Comparison of ENCODE assay signal across 29 cellular contexts in the genomic region with DNA sequence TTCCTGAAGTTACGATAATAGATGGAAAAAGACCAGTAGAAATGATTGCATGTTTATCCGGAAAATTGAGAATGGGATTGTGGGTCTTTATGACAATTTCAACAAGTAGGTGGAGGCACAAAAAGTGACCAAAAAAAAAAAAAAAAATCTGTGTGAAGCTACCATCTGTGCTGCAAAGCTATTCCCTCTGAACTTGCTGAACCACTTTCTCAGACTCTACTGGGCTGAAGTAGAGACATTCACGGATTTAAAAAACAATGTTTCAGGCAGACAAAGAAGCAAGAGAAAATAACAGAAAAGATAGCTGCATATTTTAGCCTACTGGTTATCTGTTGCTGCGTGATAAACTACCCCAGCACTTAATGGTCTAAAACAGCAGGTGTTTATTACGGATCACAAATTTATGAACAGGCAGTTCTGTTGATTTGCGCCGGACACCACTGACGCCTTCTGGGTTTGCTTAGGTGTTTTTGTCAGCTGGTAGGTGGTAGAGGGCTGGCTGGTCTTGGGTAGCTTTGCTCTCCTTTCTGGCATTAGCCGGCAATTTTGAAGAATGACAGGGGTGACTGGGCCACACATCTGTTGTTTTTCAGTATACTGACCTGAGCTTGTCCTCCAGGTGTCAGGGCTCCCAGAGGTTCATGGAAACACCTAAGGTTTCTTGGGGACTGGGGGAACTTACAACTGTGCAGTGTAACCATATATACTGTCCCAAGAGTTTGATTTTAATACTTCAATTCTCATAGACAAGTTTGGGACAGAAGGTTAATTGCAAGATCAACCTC.
"Had no signal": no experiment of that assay in that cellular context is flagged by ENCODE, and none has a peak within 500 bp of the region (broad histone marks: within the 10 kb centered on the region; RNA-seq: fewer than 3 reads in every experiment).

No MANE protein-coding gene starts in this region.

- H3K4me1 ChIP-seq: parathyroid adenoma, psoas muscle, right lobe of liver, sigmoid colon, stomach, tibial nerve, upper lobe of left lung, vagina had no signal

- H3K4me1 Mint-ChIP-seq: stimulated activated effector memory CD8-positive, alpha-beta T cell treated with anti-CD3 and anti-CD28 coated beads, Interleukin-12 subunit alpha, Interleukin-12 subunit beta, amount 100 ng/mL, for 72 hours; stimulated activated naive B cell treated with anti-CD40 and anti-IgM and Interleukin-4, amounts not matched to agents 10 μg/mL and 1 μg/mL and 100 μg/mL, for 72 hours had no signal

- H3K27ac ChIP-seq: neutrophil, parathyroid adenoma, psoas muscle, right lobe of liver, sigmoid colon, stomach, thoracic aorta, thyroid gland, tibial nerve, upper lobe of left lung, vagina had no signal

- DNase-seq: nephron progenitor cell; nucleus accumbens; posterior cingulate gyrus; psoas muscle; right cardiac atrium; right lobe of liver; sigmoid colon; small intestine; stimulated activated CD4-positive, alpha-beta T cell treated with anti-CD3 and anti-CD28 coated beads, Interleukin-15, amount 100 ng/mL, for 24 hours; stimulated activated CD4-positive, alpha-beta T cell treated with anti-CD3 and anti-CD28 coated beads, Interleukin-2, amount 100 ng/mL, for 24 hours; stimulated activated CD4-positive, alpha-beta T cell treated with anti-CD3 and anti-CD28 coated beads, Interleukin-2, amount 100 ng/mL, for 48 hours; stimulated activated CD4-positive, alpha-beta T cell treated with anti-CD3 and anti-CD28 coated beads, Interleukin-4, amount 100 ng/mL, for 24 hours; stimulated activated naive B cell treated with anti-CD40 and anti-IgM and Interleukin-4, amounts not matched to agents 10 μg/mL and 1 μg/mL and 100 μg/mL, for 72 hours; stimulated activated naive CD4-positive, alpha-beta T cell treated with Interleukin-2 at 50 U/mL for 16 hours; stomach; thyroid gland; trophoblast cell; upper lobe of left lung had no signal

- H3K9me3 ChIP-seq: neutrophil, psoas muscle, right lobe of liver, sigmoid colon, thoracic aorta, thyroid gland, tibial nerve, upper lobe of left lung, vagina had no signal

- H3K4me3 Mint-ChIP-seq: natural killer cell treated with Interleukin-12 subunit alpha and Interleukin-12 subunit beta and Interleukin-15 and Interleukin-18, amount 100 ng/mL, for 72 hours; nephron progenitor cell; neural crest cell; stimulated activated effector memory CD8-positive, alpha-beta T cell treated with anti-CD3 and anti-CD28 coated beads, Interleukin-12 subunit alpha, Interleukin-12 subunit beta, amount 100 ng/mL, for 72 hours; stimulated activated naive B cell treated with anti-CD40 and anti-IgM and Interleukin-4, amounts not matched to agents 10 μg/mL and 1 μg/mL and 100 μg/mL, for 72 hours; stimulated activated naive CD8-positive, alpha-beta T cell treated with anti-CD3 and anti-CD28 coated beads, Interleukin-15, Interleukin-2, amounts not matched to agents 100 ng/mL and 50 ng/mL, for 24 hours had no signal

- H3K27me3 Mint-ChIP-seq: natural killer cell treated with Interleukin-12 subunit alpha and Interleukin-12 subunit beta and Interleukin-15 and Interleukin-18, amount 100 ng/mL, for 72 hours; progenitor cell of endocrine pancreas; stimulated activated naive B cell treated with anti-CD40 and anti-IgM and Interleukin-4, amounts not matched to agents 10 μg/mL and 1 μg/mL and 100 μg/mL, for 72 hours; stimulated activated naive CD8-positive, alpha-beta T cell treated with anti-CD3 and anti-CD28 coated beads, Interleukin-15, Interleukin-2, amounts not matched to agents 100 ng/mL and 50 ng/mL, for 24 hours had no signal

- H3K27ac Mint-ChIP-seq: natural killer cell treated with Interleukin-12 subunit alpha and Interleukin-12 subunit beta and Interleukin-15 and Interleukin-18, amount 100 ng/mL, for 72 hours; progenitor cell of endocrine pancreas; stimulated activated effector memory CD8-positive, alpha-beta T cell treated with anti-CD3 and anti-CD28 coated beads, Interleukin-12 subunit alpha, Interleukin-12 subunit beta, amount 100 ng/mL, for 72 hours; stimulated activated naive B cell treated with anti-CD40 and anti-IgM and Interleukin-4, amounts not matched to agents 10 μg/mL and 1 μg/mL and 100 μg/mL, for 72 hours; stimulated activated naive CD8-positive, alpha-beta T cell treated with anti-CD3 and anti-CD28 coated beads, Interleukin-15, Interleukin-2, amounts not matched to agents 100 ng/mL and 50 ng/mL, for 24 hours had no signal

- ATAC-seq: natural killer cell treated with Interleukin-12 subunit alpha and Interleukin-12 subunit beta and Interleukin-15 and Interleukin-18, amount 100 ng/mL, for 72 hours; psoas muscle; right cardiac atrium; stimulated activated effector memory CD8-positive, alpha-beta T cell treated with anti-CD3 and anti-CD28 coated beads, Interleukin-12 subunit alpha, Interleukin-12 subunit beta, amount 100 ng/mL, for 72 hours; stimulated activated naive B cell treated with anti-CD40 and anti-IgM and Interleukin-4, amounts not matched to agents 10 μg/mL and 1 μg/mL and 100 μg/mL, for 72 hours had no signal

- H3K27me3 ChIP-seq: neutrophil, right lobe of liver, stomach, thyroid gland, tibial nerve, upper lobe of left lung, vagina had no signal

- H3K36me3 Mint-ChIP-seq: natural killer cell treated with Interleukin-12 subunit alpha and Interleukin-12 subunit beta and Interleukin-15 and Interleukin-18, amount 100 ng/mL, for 72 hours; stimulated activated effector memory CD8-positive, alpha-beta T cell treated with anti-CD3 and anti-CD28 coated beads, Interleukin-12 subunit alpha, Interleukin-12 subunit beta, amount 100 ng/mL, for 72 hours; stimulated activated naive B cell treated with anti-CD40 and anti-IgM and Interleukin-4, amounts not matched to agents 10 μg/mL and 1 μg/mL and 100 μg/mL, for 72 hours had no signal

- H3K36me3 ChIP-seq: neutrophil, right lobe of liver, sigmoid colon, stomach, thoracic aorta, thyroid gland, tibial nerve, upper lobe of left lung, vagina had no signal

- FAIRE-seq: small intestine, urothelium cell line had no signal

- H3K4me3 ChIP-seq: psoas muscle, right lobe of liver, sigmoid colon, stomach, thoracic aorta, thyroid gland, tibial nerve, upper lobe of left lung, vagina had no signal
